Comparison of ENCODE assay signal across 8 cellular contexts in the genomic region with DNA sequence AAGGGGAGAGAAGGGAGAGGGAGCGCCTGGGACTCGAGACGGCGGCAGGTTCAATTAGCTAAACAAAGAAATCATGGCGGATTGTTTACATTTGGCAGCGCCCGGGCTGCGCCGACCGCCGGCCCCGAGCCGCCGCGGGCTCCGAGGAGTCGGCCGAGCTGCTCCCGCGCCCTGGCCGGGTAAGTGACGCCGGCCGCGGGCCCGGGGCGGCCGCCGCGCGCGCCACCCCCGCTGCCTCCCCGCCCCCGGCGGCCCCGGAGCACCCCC.
DNase-seq lines count a peak whose midpoint lies in the region; ATAC-seq and TF ChIP-seq lines count a peak whose summit lies in the region.

No MANE protein-coding gene starts in this region.

- H3K4me1 Mint-ChIP-seq in T-cell: peaks cover 4 to 13% (median 11%) of the 10 kb centered on the region in 3 donors

- H3K36me3 Mint-ChIP-seq in T-cell: no peaks in the 10 kb centered on the region

- ATAC-seq in HG03521 (IDR thresholded peaks at IDR 0.05; ENCODE audit: unreplicated experiment) (peak; percentile 45), T-cell (replicated peaks in 1 of 4) (no peak)

- no peak for TF ChIP-seq POLR2A in stomach (IDR thresholded peaks at IDR 0.05)

- POLR2A ChIA-PET in T-cell (lab: Charles Lee): no interaction called here

- H4K20me1 ChIP-seq in hepatocyte (ENCODE audit: insufficient read depth, poor library complexity, severe bottlenecking): no peaks in the 10 kb centered on the region

- DNase-seq in DMS 273 (lab: John Stamatoyannopoulos, UW; ENCODE audit: unreplicated experiment) (peak; percentile 66), DMS 273 treated with DMSO at 0.1 percent for 48 hours (lab: John Stamatoyannopoulos, UW) (no peak), T-cell (no peak), hepatocyte (ENCODE audit: low spot score) (no peak), stomach (no peak), NCI-H226 (no peak), ecto neural progenitor cell (ENCODE audit: low spot score) (no peak)

- H3K9me3 Mint-ChIP-seq in T-cell: no peaks in the 10 kb centered on the region

- peak overlapping the region; percentile 94 for H3K4me2 ChIP-seq in hepatocyte

- H3K36me3 ChIP-seq in hepatocyte (replicated peaks; ENCODE audit: insufficient read depth, low read depth) (no peaks in the 10 kb centered on the region), stomach (no peaks in the 10 kb centered on the region)

- peaks cover 38 to 43% of the 10 kb centered on the region in 2 donors for H3K27me3 Mint-ChIP-seq in T-cell

- H3K4me1 ChIP-seq in hepatocyte (ENCODE audit: insufficient read depth) (peaks cover 3% of the 10 kb centered on the region), stomach (peaks cover 0 to 19% (median 17%) of the 10 kb centered on the region in 4 donors)

- CTCF ChIA-PET in T-cell (lab: Charles Lee): no interaction called here

- H3K4me3 ChIP-seq in hepatocyte: peak overlapping the region; percentile 83
- H3K4me3 ChIP-seq in stomach: peak overlapping the region; percentile 36 to 51 (median 46)

- no peak for TF ChIP-seq EP300 in stomach (IDR thresholded peaks at IDR 0.05)

- H3K27ac ChIP-seq in hepatocyte (peak overlapping the region; percentile 89), stomach (no peak overlapping the region)

- intact Hi-C loops in stomach (cut with DNase I; ENCODE audit: low total_unique reads): no loop called here

- no peaks in the 10 kb centered on the region for H3K9me2 ChIP-seq in hepatocyte (replicated peaks; ENCODE audit: insufficient read depth)

- peak overlapping the region; percentile 98 for H2AFZ ChIP-seq in hepatocyte

- TF ChIP-seq CTCF in hepatocyte (IDR thresholded peaks at IDR 0.05; ENCODE audit: poor library complexity) (no peak), stomach (IDR thresholded peaks at IDR 0.05) (no peak)

- no peaks in the 10 kb centered on the region for H3K79me2 ChIP-seq in hepatocyte

- H3K27me3 ChIP-seq in hepatocyte: no peaks in the 10 kb centered on the region
- H3K27me3 ChIP-seq in stomach: peaks cover 0 to 61% (median 16%) of the 10 kb centered on the region in 3 donors

- no CpG with 5 or more reads among the region's 37 CpGs for WGBS in hepatocyte (ENCODE audit: low lambda C conversion rate, missing lambda C conversion rate)
- WGBS in stomach, 5 donors: 0 to 1% (median 0%) methylated on average over 5 to 37 of the region's 37 CpGs

- H3K27ac Mint-ChIP-seq in T-cell: no peak overlapping the region

- H3K9me3 ChIP-seq in hepatocyte (ENCODE audit: low read depth) (no peaks in the 10 kb centered on the region), stomach (no peaks in the 10 kb centered on the region)

- H3K4me3 Mint-ChIP-seq in T-cell: peak overlapping the region in 2 of 3 donors; percentile 54 to 64
